In the genomic region with DNA sequence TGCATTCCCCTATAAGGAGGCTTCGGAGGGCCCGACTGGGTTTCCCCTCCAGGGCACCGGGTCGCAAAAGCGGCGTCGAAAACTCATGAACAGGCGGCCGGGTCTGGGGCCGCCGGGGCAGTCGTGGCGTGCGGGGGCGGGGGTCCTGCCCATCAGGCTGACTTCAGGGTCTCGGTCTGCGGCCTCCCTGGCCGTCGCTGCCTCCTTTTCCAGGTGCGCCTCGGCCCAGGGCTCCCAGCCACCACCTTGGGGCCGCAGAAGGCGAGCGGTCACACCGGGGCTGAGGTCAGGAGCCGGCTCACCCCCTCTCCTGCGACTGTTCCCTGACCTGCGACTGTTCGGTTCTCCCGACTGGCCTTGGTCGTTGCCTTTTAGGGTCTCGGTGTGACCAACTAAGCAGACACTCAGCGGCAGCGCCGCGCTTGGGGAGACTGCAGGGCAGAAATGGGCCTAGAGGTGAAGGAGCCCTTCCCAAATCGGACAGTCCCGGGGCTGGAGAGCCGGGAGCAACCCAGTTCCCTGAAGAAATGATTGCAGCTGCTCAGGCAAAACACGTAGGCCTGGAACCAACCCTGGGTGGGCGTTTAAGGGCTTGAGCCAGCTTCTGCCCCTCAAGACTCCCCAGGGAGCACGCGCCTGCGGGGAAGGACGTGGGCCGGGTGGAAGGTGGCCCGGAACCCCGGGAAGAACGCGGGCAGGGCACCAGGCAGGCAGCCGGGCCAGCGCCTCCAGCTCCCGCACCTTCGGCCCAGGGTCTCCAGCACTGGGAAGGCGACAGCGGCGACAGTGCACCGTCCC, we compare ENCODE assay signal across 14 cellular contexts. TPM values are rescaled to one million over a fixed set of nuclear protein-coding genes. Genes with fewer than 3 reads are reported as not detected.
A peak's percentile ranks its signal among the peaks of the same experiment; 100 is the strongest.
DNase-seq lines count a peak whose midpoint lies in the region; ATAC-seq and TF ChIP-seq lines count a peak whose summit lies in the region.
"Had no signal": no experiment of that assay in that cellular context is flagged by ENCODE, and none has a peak within 500 bp of the region (broad histone marks: within the 10 kb centered on the region; RNA-seq: fewer than 3 reads in every experiment).

No MANE protein-coding gene starts in this region.

- 68% methylated on average over 8 of the region's 58 CpGs for WGBS in suprapubic skin

- no peaks in the 10 kb centered on the region for H3K9me3 Mint-ChIP-seq in MCF 10A (ENCODE audit: unreplicated experiment)
- H3K9me3 Mint-ChIP-seq: central memory CD8-positive, alpha-beta T cell; stimulated activated naive CD8-positive, alpha-beta T cell treated with anti-CD3 and anti-CD28 coated beads, Interleukin-15, Interleukin-2, amounts not matched to agents 100 ng/mL and 50 ng/mL, for 24 hours had no signal

- H3K4me1 ChIP-seq in HUES48 (ENCODE audit: control insufficient read depth, insufficient read depth, low read length), result peaks cover 38% of the 10 kb centered on the region
- peaks cover 0 to 10% of the 10 kb centered on the region in 2 donors for H3K4me1 ChIP-seq in left lung
- H3K4me1 ChIP-seq in suprapubic skin, result peaks cover 41% of the 10 kb centered on the region

- intact Hi-C loops in MCF 10A (cut with micrococcal nuclease) (loop anchor here (10.0 kb wide), 1 partner anchor 665 kb away; no protein-coding TSS in a partner anchor), left lung (cut with DNase I) (no loop called here)

- no peak for TF ChIP-seq POLR2A in suprapubic skin (IDR thresholded peaks at IDR 0.05)

- H3K4me3 Mint-ChIP-seq in MCF 10A (ENCODE audit: unreplicated experiment), result no peak overlapping the region
- H3K4me3 Mint-ChIP-seq: central memory CD8-positive, alpha-beta T cell; stimulated activated naive CD8-positive, alpha-beta T cell treated with anti-CD3 and anti-CD28 coated beads, Interleukin-15, Interleukin-2, amounts not matched to agents 100 ng/mL and 50 ng/mL, for 24 hours had no signal

- H3K27ac Mint-ChIP-seq in MCF 10A (ENCODE audit: low read depth, unreplicated experiment), result no peak overlapping the region
- H3K27ac Mint-ChIP-seq: stimulated activated naive CD8-positive, alpha-beta T cell treated with anti-CD3 and anti-CD28 coated beads, Interleukin-15, Interleukin-2, amounts not matched to agents 100 ng/mL and 50 ng/mL, for 24 hours had no signal

- peaks cover 62% of the 10 kb centered on the region for H3K36me3 Mint-ChIP-seq in MCF 10A (ENCODE audit: insufficient read depth, unreplicated experiment)

- H3K27me3 ChIP-seq in HUES48 (ENCODE audit: control insufficient read depth, insufficient read depth, low read length) (peaks cover 93% of the 10 kb centered on the region), left lung (peaks cover 68 to 97% of the 10 kb centered on the region in 2 donors), suprapubic skin (peaks cover 38% of the 10 kb centered on the region)

- H3K27ac ChIP-seq in HUES48 (ENCODE audit: low read depth, low read length), result no peak overlapping the region
- peak overlapping the region; percentile 68 to 83 for H3K27ac ChIP-seq in left lung
- H3K27ac ChIP-seq in suprapubic skin, result peak overlapping the region; percentile 62

- POLR2A ChIA-PET in MCF 10A (lab: Yijun Ruan, JAX), result interaction anchor here (0.6 kb wide), 1 partner anchor 159 kb away, joined by 3 read pairs; no protein-coding TSS in a partner anchor

- CTCF ChIA-PET in MCF 10A (lab: Yijun Ruan, JAX), result interaction anchor here (1.6 kb wide), 1 partner anchor 161 kb away, joined by 4 read pairs; no protein-coding TSS in a partner anchor

- H3K9me3 ChIP-seq in HUES48 (ENCODE audit: control insufficient read depth, insufficient read depth, low read length), result no peaks in the 10 kb centered on the region
- H3K9me3 ChIP-seq in left lung, result no peaks in the 10 kb centered on the region
- no peaks in the 10 kb centered on the region for H3K9me3 ChIP-seq in suprapubic skin

- peak overlapping the region; percentile 12; the same call in 1 of the 2 replicates for H3K9ac ChIP-seq in HUES48 (ENCODE audit: low read depth, low read length)

- peak; percentile 28 for DNase-seq in MCF 10A (ENCODE audit: unreplicated experiment)
- DNase-seq in left lung, result peak in 1 of 2 donors; percentile 77
- peak in 1 of 2 donors; percentile 61 for DNase-seq in suprapubic skin (ENCODE audit: low spot score in 2 of 2)
- no peak for DNase-seq in NCI-H187 treated with DMSO at 0.1 percent for 48 hours (lab: John Stamatoyannopoulos, UW)
- DNase-seq in activated gamma-delta T cell (lab: John Stamatoyannopoulos, UW), result no peak
- DNase-seq in superior temporal gyrus (ENCODE audit: extremely low spot score), result no peak
- DNase-seq: activated CD4-positive, alpha-beta T cell treated with anti-CD3 and anti-CD28 coated beads for 4 hours; DMS 273 treated with DMSO at 0.1 percent for 48 hours; NCI-H1417 treated with DMSO at 0.1 percent for 48 hours; stimulated activated CD4-positive, alpha-beta T cell treated with anti-CD3 and anti-CD28 coated beads, Interleukin-4, amount 100 ng/mL, for 1 hour had no signal

- peaks cover 26% of the 10 kb centered on the region for H3K4me1 Mint-ChIP-seq in MCF 10A (ENCODE audit: insufficient read depth, unreplicated experiment)
- H3K4me1 Mint-ChIP-seq: central memory CD8-positive, alpha-beta T cell had no signal

- H3K36me3 ChIP-seq in HUES48 (ENCODE audit: control insufficient read depth, insufficient read depth, low read length) (peaks cover 19% of the 10 kb centered on the region), left lung (no peaks in the 10 kb centered on the region), suprapubic skin (no peaks in the 10 kb centered on the region)

- BruUV-seq in MCF 10A (replicated peaks; lab: Mats Ljungman, UMichigan), result no TSS peak

- no peaks in the 10 kb centered on the region for H3K27me3 Mint-ChIP-seq in MCF 10A (ENCODE audit: insufficient read depth, unreplicated experiment)

- ATAC-seq in left lung, result peak; percentile 26

- TF ChIP-seq CTCF in MCF 10A (IDR thresholded peaks at IDR 0.05; ENCODE audit: unreplicated experiment) (no peak), left lung (IDR thresholded peaks at IDR 0.05) (no peak), suprapubic skin (IDR thresholded peaks at IDR 0.05) (no peak)

- H3K4me3 ChIP-seq in HUES48 (ENCODE audit: low read depth, low read length) (peak overlapping the region; percentile 57; the same call in 1 of the 2 replicates), left lung (peak overlapping the region in 1 of 2 donors; percentile 35), suprapubic skin (peak overlapping the region; percentile 79)

- no peak for TF ChIP-seq EP300 in suprapubic skin (IDR thresholded peaks at IDR 0.05)

RNA-seq across cellular contexts. Expression of a gene that starts 11.2 kb away (rescaled TPM):
- total RNA-seq in MCF 10A (2022), result 35.4 and 43.4 TPM in 2 replicates
- total RNA-seq in left lung, result 10 to 100 TPM; 32.4 to 60.6 TPM
- 10 to 100 TPM; 24.3 to 41.1 (median 32.7) TPM for total RNA-seq in suprapubic skin
- total RNA-seq: HepG2 had no signal
